8 cellular contexts compared by ENCODE assay signal in genomic region chr12:112130461-112130998, GRCh38. TPM values are rescaled to one million over a fixed set of nuclear protein-coding genes. Genes with fewer than 3 reads are reported as not detected.
A peak's percentile ranks its signal among the peaks of the same experiment; 100 is the strongest.
DNase-seq lines count a peak whose midpoint lies in the region; ATAC-seq lines count a peak whose summit lies in the region.

No MANE protein-coding gene starts in this region.

- H3K27ac Mint-ChIP-seq in activated CD8-positive, alpha-beta memory T cell treated with anti-CD3 and anti-CD28 coated beads, Interleukin-2, amount 10 ng/mL, durations not matched to agents 7 days and 5 days, result peak overlapping the region; percentile 90
- peak overlapping the region; percentile 72 for H3K27ac Mint-ChIP-seq in activated T-helper 2 cell treated with anti-CD3 and anti-CD28 coated beads, Interferon-gamma antibody, Interleukin-2, Interleukin-4, amounts not matched to agents 10 μg/mL and 5 μg/mL and 100 μg/mL, durations not matched to agents 14 hours and 24 hours and 36 hours

- ATAC-seq in activated CD8-positive, alpha-beta memory T cell treated with anti-CD3 and anti-CD28 coated beads, Interleukin-2, amount 10 ng/mL, durations not matched to agents 7 days and 5 days, result peak; percentile 63
- peak; percentile 55 for ATAC-seq in HG03460 (IDR thresholded peaks at IDR 0.05; ENCODE audit: unreplicated experiment)

- intact Hi-C loops in activated T-helper 2 cell treated with anti-CD3 and anti-CD28 coated beads, Interferon-gamma antibody, Interleukin-2, Interleukin-4, amounts not matched to agents 10 μg/mL and 5 μg/mL and 100 μg/mL, durations not matched to agents 14 hours and 24 hours and 36 hours (cut with micrococcal nuclease), result loop anchor here (1.0 to 5.0 kb wide), 9 partner anchors 22 to 256 kb away; partner anchors contain the start of genes ERP29, NAA25 and TMEM116

- peak overlapping the region; percentile 69 for H3K4me3 Mint-ChIP-seq in activated CD8-positive, alpha-beta memory T cell treated with anti-CD3 and anti-CD28 coated beads, Interleukin-2, amount 10 ng/mL, durations not matched to agents 7 days and 5 days
- peak overlapping the region; percentile 72 for H3K4me3 Mint-ChIP-seq in activated T-helper 2 cell treated with anti-CD3 and anti-CD28 coated beads, Interferon-gamma antibody, Interleukin-2, Interleukin-4, amounts not matched to agents 10 μg/mL and 5 μg/mL and 100 μg/mL, durations not matched to agents 14 hours and 24 hours and 36 hours (ENCODE audit: low read depth)

- CTCF ChIA-PET in activated CD8-positive, alpha-beta memory T cell treated with anti-CD3 and anti-CD28 coated beads, Interleukin-2, amount 10 ng/mL, durations not matched to agents 7 days and 5 days (lab: Charles Lee), result interaction anchor here (0.6 to 1.6 kb wide), 10 partner anchors 19 to 256 kb away, joined by 3 to 9 read pairs (median 3); partner anchors contain the start of genes ERP29, NAA25 and TMEM116

- peaks cover 54% of the 10 kb centered on the region for H3K4me1 Mint-ChIP-seq in activated CD8-positive, alpha-beta memory T cell treated with anti-CD3 and anti-CD28 coated beads, Interleukin-2, amount 10 ng/mL, durations not matched to agents 7 days and 5 days
- H3K4me1 Mint-ChIP-seq in activated T-helper 2 cell treated with anti-CD3 and anti-CD28 coated beads, Interferon-gamma antibody, Interleukin-2, Interleukin-4, amounts not matched to agents 10 μg/mL and 5 μg/mL and 100 μg/mL, durations not matched to agents 14 hours and 24 hours and 36 hours (ENCODE audit: low read depth), result peaks cover 45% of the 10 kb centered on the region

- peaks cover 29% of the 10 kb centered on the region for H3K36me3 Mint-ChIP-seq in activated CD8-positive, alpha-beta memory T cell treated with anti-CD3 and anti-CD28 coated beads, Interleukin-2, amount 10 ng/mL, durations not matched to agents 7 days and 5 days
- peaks cover 39% of the 10 kb centered on the region for H3K36me3 Mint-ChIP-seq in activated T-helper 2 cell treated with anti-CD3 and anti-CD28 coated beads, Interferon-gamma antibody, Interleukin-2, Interleukin-4, amounts not matched to agents 10 μg/mL and 5 μg/mL and 100 μg/mL, durations not matched to agents 14 hours and 24 hours and 36 hours (ENCODE audit: low read depth)

- no peak for DNase-seq in activated CD8-positive, alpha-beta memory T cell treated with anti-CD3 and anti-CD28 coated beads, Interleukin-2, amount 10 ng/mL, durations not matched to agents 7 days and 5 days
- DNase-seq in activated CD8-positive, alpha-beta memory T cell treated with anti-CD3 and anti-CD28 coated beads, Interleukin-2, amount 50 U/mL, for 4 hours, result no peak
- DNase-seq in activated T-helper 2 cell treated with anti-CD3 and anti-CD28 coated beads, Interferon-gamma antibody, Interleukin-2, Interleukin-4, amounts not matched to agents 10 μg/mL and 5 μg/mL and 100 μg/mL, durations not matched to agents 14 hours and 24 hours and 36 hours (ENCODE audit: low spot score), result no peak
- DNase-seq in lung microvascular endothelial cell (ENCODE audit: low read depth in 2 of 2) (peak; percentile 32 to 78), COLO668 (lab: John Stamatoyannopoulos, UW; ENCODE audit: unreplicated experiment) (no peak), NCI-H82 treated with DMSO at 0.1 percent for 48 hours (lab: John Stamatoyannopoulos, UW; ENCODE audit: unreplicated experiment) (no peak)
- DNase-seq in effector CD4-positive, alpha-beta T cell, result no peak

- no peaks in the 10 kb centered on the region for H3K9me3 Mint-ChIP-seq in activated CD8-positive, alpha-beta memory T cell treated with anti-CD3 and anti-CD28 coated beads, Interleukin-2, amount 10 ng/mL, durations not matched to agents 7 days and 5 days (ENCODE audit: low read depth)
- no peaks in the 10 kb centered on the region for H3K9me3 Mint-ChIP-seq in activated T-helper 2 cell treated with anti-CD3 and anti-CD28 coated beads, Interferon-gamma antibody, Interleukin-2, Interleukin-4, amounts not matched to agents 10 μg/mL and 5 μg/mL and 100 μg/mL, durations not matched to agents 14 hours and 24 hours and 36 hours

- no peaks in the 10 kb centered on the region for H3K27me3 Mint-ChIP-seq in activated CD8-positive, alpha-beta memory T cell treated with anti-CD3 and anti-CD28 coated beads, Interleukin-2, amount 10 ng/mL, durations not matched to agents 7 days and 5 days
- H3K27me3 Mint-ChIP-seq in activated T-helper 2 cell treated with anti-CD3 and anti-CD28 coated beads, Interferon-gamma antibody, Interleukin-2, Interleukin-4, amounts not matched to agents 10 μg/mL and 5 μg/mL and 100 μg/mL, durations not matched to agents 14 hours and 24 hours and 36 hours (ENCODE audit: low read depth), result no peaks in the 10 kb centered on the region

RNA-seq across cellular contexts. Expression of gene TRAFD1, which starts 5.2 kb away (rescaled TPM):
- 10 to 100 TPM; 52.1 to 56.8 TPM for total RNA-seq in activated CD8-positive, alpha-beta memory T cell treated with anti-CD3 and anti-CD28 coated beads, Interleukin-2, amount 10 ng/mL, durations not matched to agents 7 days and 5 days
- 34.7 and 37.5 TPM in 2 replicates for total RNA-seq in activated T-helper 2 cell treated with anti-CD3 and anti-CD28 coated beads, Interferon-gamma antibody, Interleukin-2, Interleukin-4, amounts not matched to agents 10 μg/mL and 5 μg/mL and 100 μg/mL, durations not matched to agents 14 hours and 24 hours and 36 hours
- 22.7 and 26.4 TPM in 2 replicates for total RNA-seq in lung microvascular endothelial cell

RNA-seq across cellular contexts. Expression of gene NAA25, which starts 21.9 kb away (rescaled TPM):
- total RNA-seq in activated CD8-positive, alpha-beta memory T cell treated with anti-CD3 and anti-CD28 coated beads, Interleukin-2, amount 10 ng/mL, durations not matched to agents 7 days and 5 days, result 10 to 100 TPM; 30.2 to 32.1 TPM
- 43.3 and 48.7 TPM in 2 replicates for total RNA-seq in activated T-helper 2 cell treated with anti-CD3 and anti-CD28 coated beads, Interferon-gamma antibody, Interleukin-2, Interleukin-4, amounts not matched to agents 10 μg/mL and 5 μg/mL and 100 μg/mL, durations not matched to agents 14 hours and 24 hours and 36 hours
- 10.5 and 12.5 TPM in 2 replicates for total RNA-seq in lung microvascular endothelial cell

Comparison
In these comparisons a context has a peak if more than half of its experiments do, and no peak if none do; other contexts are left out.
1. DNase-seq: peak in lung microvascular endothelial cell (2 of 2); none in activated CD8-positive, alpha-beta memory T cell treated with anti-CD3 and anti-CD28 coated beads, Interleukin-2, amount 10 ng/mL, durations not matched to agents 7 days and 5 days (single experiment), activated CD8-positive, alpha-beta memory T cell treated with anti-CD3 and anti-CD28 coated beads, Interleukin-2, amount 50 U/mL, for 4 hours (single experiment), activated T-helper 2 cell treated with anti-CD3 and anti-CD28 coated beads, Interferon-gamma antibody, Interleukin-2, Interleukin-4, amounts not matched to agents 10 μg/mL and 5 μg/mL and 100 μg/mL, durations not matched to agents 14 hours and 24 hours and 36 hours (single experiment), COLO668 (single experiment), effector CD4-positive, alpha-beta T cell (single experiment) and NCI-H82 treated with DMSO at 0.1 percent for 48 hours (single experiment).